ENCODE assay signal across 24 cellular contexts in the genomic region with DNA sequence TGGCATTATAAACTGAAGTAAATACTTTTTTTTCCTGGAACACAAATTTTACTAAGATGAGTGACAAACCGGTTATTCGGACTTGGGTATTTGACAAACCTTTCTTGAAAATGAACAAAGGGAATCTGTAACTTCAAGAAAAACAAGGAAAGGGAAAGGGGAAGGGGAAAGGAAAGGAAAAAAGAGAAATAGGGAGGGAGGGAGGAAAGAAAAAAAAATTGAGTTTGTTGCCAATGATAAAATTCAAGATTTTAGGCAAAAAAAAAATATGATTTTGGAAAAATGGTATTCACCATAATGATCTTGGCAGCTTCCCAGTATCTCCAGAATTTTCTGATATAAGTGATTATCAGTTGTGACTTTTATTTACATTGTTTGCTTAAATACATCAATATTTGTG. TPM values are rescaled to one million over a fixed set of nuclear protein-coding genes. Genes with fewer than 3 reads are reported as not detected.
A peak's percentile ranks its signal among the peaks of the same experiment; 100 is the strongest.
DNase-seq lines count a peak whose midpoint lies in the region; ATAC-seq and TF ChIP-seq lines count a peak whose summit lies in the region.
"Had no signal": no experiment of that assay in that cellular context is flagged by ENCODE, and none has a peak within 500 bp of the region (broad histone marks: within the 10 kb centered on the region; RNA-seq: fewer than 3 reads in every experiment).

No MANE protein-coding gene starts in this region.

- ATAC-seq in activated CD8-positive, alpha-beta T cell treated with anti-CD3 and anti-CD28 coated beads, Interleukin-2, amount 10 ng/mL, durations not matched to agents 7 days and 5 days: no peak
- ATAC-seq in activated CD8-positive, alpha-beta T cell treated with anti-CD3 and anti-CD28 coated beads for 36 hours: no peak
- ATAC-seq: HCT116, Right ventricle myocardium inferior, SK-N-SH treated with all-trans-retinoic acid at 6 μM for 48 hours had no signal

- H3K27ac Mint-ChIP-seq in activated CD8-positive, alpha-beta T cell treated with anti-CD3 and anti-CD28 coated beads, Interleukin-2, amount 10 ng/mL, durations not matched to agents 7 days and 5 days: peak overlapping the region; percentile 17
- H3K27ac Mint-ChIP-seq in activated CD8-positive, alpha-beta T cell treated with anti-CD3 and anti-CD28 coated beads for 36 hours: no peak overlapping the region
- peak overlapping the region in 5 of 8 donors; percentile 11 to 46 (median 39) for H3K27ac Mint-ChIP-seq in CD8-positive, alpha-beta memory T cell
- H3K27ac Mint-ChIP-seq in endothelial cell (ENCODE audit: unreplicated experiment) (peak overlapping the region; percentile 59), type B pancreatic cell (no peak overlapping the region)

- peaks cover 27% of the 10 kb centered on the region for H3K36me3 Mint-ChIP-seq in activated CD8-positive, alpha-beta T cell treated with anti-CD3 and anti-CD28 coated beads, Interleukin-2, amount 10 ng/mL, durations not matched to agents 7 days and 5 days (ENCODE audit: low read depth)
- H3K36me3 Mint-ChIP-seq in activated CD8-positive, alpha-beta T cell treated with anti-CD3 and anti-CD28 coated beads for 36 hours (ENCODE audit: low read depth): peaks cover 13% of the 10 kb centered on the region
- H3K36me3 Mint-ChIP-seq in CD8-positive, alpha-beta memory T cell: peaks cover 0 to 28% (median 11%) of the 10 kb centered on the region in 3 donors
- H3K36me3 Mint-ChIP-seq in endothelial cell (ENCODE audit: low read depth, unreplicated experiment) (peaks cover 4% of the 10 kb centered on the region), type B pancreatic cell (peaks cover 16% of the 10 kb centered on the region)

- no peak overlapping the region for H3K27ac ChIP-seq in CD8-positive, alpha-beta memory T cell (ENCODE audit: low read depth, low read length)
- no peak overlapping the region for H3K27ac ChIP-seq in ovary
- H3K27ac ChIP-seq: PC-9, SJCRH30 had no signal

- peaks cover 4% of the 10 kb centered on the region for H3K36me3 ChIP-seq in CD8-positive, alpha-beta memory T cell (ENCODE audit: insufficient read depth, low read length)
- no peaks in the 10 kb centered on the region for H3K36me3 ChIP-seq in ovary

- CTCF ChIA-PET in activated CD8-positive, alpha-beta T cell treated with anti-CD3 and anti-CD28 coated beads, Interleukin-2, amount 10 ng/mL, durations not matched to agents 7 days and 5 days (lab: Charles Lee): no interaction called here
- CTCF ChIA-PET in activated CD8-positive, alpha-beta T cell treated with anti-CD3 and anti-CD28 coated beads for 36 hours (lab: Charles Lee): no interaction called here
- CTCF ChIA-PET in CD8-positive, alpha-beta memory T cell (lab: Charles Lee): no interaction called here

- DNase-seq in activated CD8-positive, alpha-beta T cell treated with anti-CD3 and anti-CD28 coated beads, Interleukin-2, amount 10 ng/mL, durations not matched to agents 7 days and 5 days: no peak
- no peak for DNase-seq in activated CD8-positive, alpha-beta T cell treated with anti-CD3 and anti-CD28 coated beads for 36 hours
- no peak for DNase-seq in CD8-positive, alpha-beta memory T cell
- DNase-seq in endothelial cell (ENCODE audit: low spot score) (no peak), type B pancreatic cell (ENCODE audit: extremely low spot score, unreplicated experiment) (no peak), ovary (no peak)
- no peak for DNase-seq in stimulated activated naive CD4-positive, alpha-beta T cell treated with Interleukin-2 at 50 U/mL for 16 hours (lab: John Stamatoyannopoulos, UW)
- DNase-seq: C1 segment of cervical spinal cord; Calu3; DMS79 treated with DMSO at 0.1 percent for 48 hours; GF-D8; Kasumi-1; NCI-H1092 treated with DMSO at 0.1 percent for 48 hours; NCI-H1436; NCI-H187; NCI-H446 treated with DMSO at 0.1 percent for 48 hours; NCI-H526; NCI-H82; NK-92 treated with Interleukin-12 subunit alpha and Interleukin-12 subunit beta, amount 100 ng/mL, for 24 hours; PC-9; SJCRH30 had no signal

- 94 to 97% (median 96%) methylated on average over 2 of the region's 2 CpGs for WGBS in ovary, 3 donors

- H3K4me3 Mint-ChIP-seq in activated CD8-positive, alpha-beta T cell treated with anti-CD3 and anti-CD28 coated beads, Interleukin-2, amount 10 ng/mL, durations not matched to agents 7 days and 5 days: no peak overlapping the region
- no peak overlapping the region for H3K4me3 Mint-ChIP-seq in activated CD8-positive, alpha-beta T cell treated with anti-CD3 and anti-CD28 coated beads for 36 hours
- peak overlapping the region in 1 of 7 donors; percentile 46 for H3K4me3 Mint-ChIP-seq in CD8-positive, alpha-beta memory T cell
- H3K4me3 Mint-ChIP-seq in endothelial cell (ENCODE audit: unreplicated experiment) (no peak overlapping the region), type B pancreatic cell (peak overlapping the region; percentile 61)

- peaks cover 6% of the 10 kb centered on the region for H3K4me1 Mint-ChIP-seq in activated CD8-positive, alpha-beta T cell treated with anti-CD3 and anti-CD28 coated beads, Interleukin-2, amount 10 ng/mL, durations not matched to agents 7 days and 5 days (ENCODE audit: low read depth)
- peaks cover 1% of the 10 kb centered on the region for H3K4me1 Mint-ChIP-seq in activated CD8-positive, alpha-beta T cell treated with anti-CD3 and anti-CD28 coated beads for 36 hours (ENCODE audit: low read depth)
- peaks cover 0 to 7% (median 5%) of the 10 kb centered on the region in 3 donors for H3K4me1 Mint-ChIP-seq in CD8-positive, alpha-beta memory T cell
- H3K4me1 Mint-ChIP-seq in endothelial cell (ENCODE audit: unreplicated experiment): no peaks in the 10 kb centered on the region
- no peaks in the 10 kb centered on the region for H3K4me1 Mint-ChIP-seq in type B pancreatic cell (ENCODE audit: unreplicated experiment)

- POLR2A ChIA-PET in activated CD8-positive, alpha-beta T cell treated with anti-CD3 and anti-CD28 coated beads, Interleukin-2, amount 10 ng/mL, durations not matched to agents 7 days and 5 days (lab: Charles Lee): no interaction called here
- POLR2A ChIA-PET in activated CD8-positive, alpha-beta T cell treated with anti-CD3 and anti-CD28 coated beads for 36 hours (lab: Charles Lee): interaction anchor here (1.1 to 2.0 kb wide), 3 partner anchors 16 to 78 kb away, joined by 4 to 8 read pairs (median 4); partner anchors contain the start of genes PRKAA1 and RPL37
- POLR2A ChIA-PET in CD8-positive, alpha-beta memory T cell (lab: Charles Lee): interaction anchor here (0.5 kb wide), 1 partner anchor 18 kb away, joined by 3 read pairs; no protein-coding TSS in a partner anchor

- no peak for TF ChIP-seq EP300 in ovary (IDR thresholded peaks at IDR 0.05)

- no peaks in the 10 kb centered on the region for H3K27me3 ChIP-seq in CD8-positive, alpha-beta memory T cell (ENCODE audit: insufficient read depth, low read length, poor library complexity, severe bottlenecking)
- no peaks in the 10 kb centered on the region for H3K27me3 ChIP-seq in ovary
- H3K27me3 ChIP-seq: SJCRH30 had no signal

- intact Hi-C loops in activated CD8-positive, alpha-beta T cell treated with anti-CD3 and anti-CD28 coated beads for 36 hours (cut with micrococcal nuclease): loop anchor here (10.0 kb wide), 1 partner anchor 77 kb away; the partner anchor contains the start of gene RPL37
- intact Hi-C loops in ovary (cut with DNase I): loop anchor here in 2 of 4 donors (10.0 kb wide), 2 partner anchors 77 to 117 kb away; partner anchors contain the start of gene RPL37 (in 1 of the 2)

- no peaks in the 10 kb centered on the region for H3K9me3 ChIP-seq in CD8-positive, alpha-beta memory T cell (ENCODE audit: low read length)
- H3K9me3 ChIP-seq in ovary: no peaks in the 10 kb centered on the region
- H3K9me3 ChIP-seq: SJCRH30 had no signal

- TF ChIP-seq POLR2A in ovary (IDR thresholded peaks at IDR 0.05): no peak

- no peaks in the 10 kb centered on the region for H3K27me3 Mint-ChIP-seq in activated CD8-positive, alpha-beta T cell treated with anti-CD3 and anti-CD28 coated beads, Interleukin-2, amount 10 ng/mL, durations not matched to agents 7 days and 5 days (ENCODE audit: low read depth)
- H3K27me3 Mint-ChIP-seq in activated CD8-positive, alpha-beta T cell treated with anti-CD3 and anti-CD28 coated beads for 36 hours: no peaks in the 10 kb centered on the region
- no peaks in the 10 kb centered on the region for H3K27me3 Mint-ChIP-seq in CD8-positive, alpha-beta memory T cell
- no peaks in the 10 kb centered on the region for H3K27me3 Mint-ChIP-seq in endothelial cell (ENCODE audit: unreplicated experiment)
- H3K27me3 Mint-ChIP-seq in type B pancreatic cell: no peaks in the 10 kb centered on the region

- H3K4me3 ChIP-seq in CD8-positive, alpha-beta memory T cell (ENCODE audit: low read length): no peak overlapping the region
- no peak overlapping the region for H3K4me3 ChIP-seq in ovary
- H3K4me3 ChIP-seq: PC-9, SJCRH30 had no signal

- TF ChIP-seq CTCF in activated CD8-positive, alpha-beta T cell treated with anti-CD3 and anti-CD28 coated beads for 36 hours (IDR thresholded peaks at IDR 0.05): no peak
- no peak for TF ChIP-seq CTCF in endothelial cell (IDR thresholded peaks at IDR 0.05; ENCODE audit: unreplicated experiment)
- no peak for TF ChIP-seq CTCF in type B pancreatic cell (conservative IDR thresholded peaks at IDR 0.05)
- no peak for TF ChIP-seq CTCF in ovary (IDR thresholded peaks at IDR 0.05)

- H3K4me1 ChIP-seq in CD8-positive, alpha-beta memory T cell (ENCODE audit: insufficient read depth, low read length): peaks cover 14% of the 10 kb centered on the region
- H3K4me1 ChIP-seq in ovary (ENCODE audit: insufficient read depth): peaks cover 4% of the 10 kb centered on the region

- H3K9me3 Mint-ChIP-seq in activated CD8-positive, alpha-beta T cell treated with anti-CD3 and anti-CD28 coated beads, Interleukin-2, amount 10 ng/mL, durations not matched to agents 7 days and 5 days (ENCODE audit: insufficient read depth): no peaks in the 10 kb centered on the region
- H3K9me3 Mint-ChIP-seq in activated CD8-positive, alpha-beta T cell treated with anti-CD3 and anti-CD28 coated beads for 36 hours: no peaks in the 10 kb centered on the region
- no peaks in the 10 kb centered on the region for H3K9me3 Mint-ChIP-seq in CD8-positive, alpha-beta memory T cell
- no peaks in the 10 kb centered on the region for H3K9me3 Mint-ChIP-seq in endothelial cell (ENCODE audit: unreplicated experiment)
- H3K9me3 Mint-ChIP-seq in type B pancreatic cell: no peaks in the 10 kb centered on the region

RNA-seq across cellular contexts. Expression of gene TTC33, which starts 1.6 kb away (rescaled TPM):
- total RNA-seq in activated CD8-positive, alpha-beta T cell treated with anti-CD3 and anti-CD28 coated beads, Interleukin-2, amount 10 ng/mL, durations not matched to agents 7 days and 5 days: 10 to 100 TPM; 13.4 to 14.0 TPM
- total RNA-seq in activated CD8-positive, alpha-beta T cell treated with anti-CD3 and anti-CD28 coated beads for 36 hours: 10 to 100 TPM; 21.4 to 21.5 TPM
- 10 to 100 TPM; 25.3 to 27.7 TPM for total RNA-seq in CD8-positive, alpha-beta memory T cell
- 13.9 TPM for polyA plus RNA-seq in CD8-positive, alpha-beta memory T cell
- total RNA-seq in endothelial cell (ENCODE audit: unreplicated experiment): 8.6 TPM
- 11.3 and 15.8 TPM in 2 replicates for total RNA-seq in type B pancreatic cell (ENCODE audit: low replicate concordance)
- total RNA-seq in ovary: 10 to 100 TPM; 15.7 to 26.0 (median 19.6) TPM
- 10 to 100 TPM; 10.6 to 11.6 TPM for polyA plus RNA-seq in ovary

RNA-seq across cellular contexts. Expression of gene PRKAA1, which starts 40.8 kb away (rescaled TPM):
- total RNA-seq in activated CD8-positive, alpha-beta T cell treated with anti-CD3 and anti-CD28 coated beads, Interleukin-2, amount 10 ng/mL, durations not matched to agents 7 days and 5 days: 10 to 100 TPM; 70.8 to 72.3 TPM
- total RNA-seq in activated CD8-positive, alpha-beta T cell treated with anti-CD3 and anti-CD28 coated beads for 36 hours: 10 to 100 TPM; 33.8 to 35.2 TPM
- 10 to 100 TPM; 73.3 to 79.4 TPM for total RNA-seq in CD8-positive, alpha-beta memory T cell
- polyA plus RNA-seq in CD8-positive, alpha-beta memory T cell: 46.7 TPM
- total RNA-seq in endothelial cell (ENCODE audit: unreplicated experiment) (95.4 TPM), type B pancreatic cell (ENCODE audit: low replicate concordance) (58.2 and 58.6 TPM in 2 replicates), ovary (10 to 100 TPM; 50.3 to 77.1 (median 60.0) TPM)
- 10 to 100 TPM; 22.9 to 56.1 TPM for polyA plus RNA-seq in ovary

Comparison
In these comparisons a context has a peak if more than half of its experiments do, and no peak if none do; other contexts are left out.
1. H3K27ac Mint-ChIP-seq: peak in activated CD8-positive, alpha-beta T cell treated with anti-CD3 and anti-CD28 coated beads, Interleukin-2, amount 10 ng/mL, durations not matched to agents 7 days and 5 days (single experiment), CD8-positive, alpha-beta memory T cell (5 of 8) and endothelial cell (single experiment); none in activated CD8-positive, alpha-beta T cell treated with anti-CD3 and anti-CD28 coated beads for 36 hours (single experiment) and type B pancreatic cell (single experiment).